In genomic region chr3:43691120-43692002, GRCh38 we compare ENCODE assay signal across 8 cellular contexts. TPM values are rescaled to one million over a fixed set of nuclear protein-coding genes. Genes with fewer than 3 reads are reported as not detected.
DNase-seq lines count a peak whose midpoint lies in the region; ATAC-seq and TF ChIP-seq lines count a peak whose summit lies in the region.

No MANE protein-coding gene starts in this region.

- TF ChIP-seq POLR2A in right lobe of liver (IDR thresholded peaks at IDR 0.05): peak; percentile 2

- H3K27me3 ChIP-seq in right lobe of liver: no peaks in the 10 kb centered on the region

- H3K4me3 ChIP-seq in GM12875 (ENCODE audit: low read depth, low read length) (peak overlapping the region; percentile 94), right lobe of liver (peak overlapping the region; percentile 77 to 89 (median 85))

- H3K36me3 ChIP-seq in right lobe of liver: no peaks in the 10 kb centered on the region

- TF ChIP-seq CTCF in GM12875 (IDR thresholded peaks at IDR 0.05; ENCODE audit: borderline replicate concordance, insufficient read depth, low read depth, low read length) (no peak), right lobe of liver (IDR thresholded peaks at IDR 0.05) (no peak), GM13977 (IDR thresholded peaks at IDR 0.05; ENCODE audit: extremely low read depth, insufficient read depth, missing control alignments) (no peak)

- intact Hi-C loops in right lobe of liver (cut with DNase I): no loop called here

- H3K27ac ChIP-seq in right lobe of liver: peak overlapping the region; percentile 90 to 96 (median 92)

- no peaks in the 10 kb centered on the region for H3K9me3 ChIP-seq in right lobe of liver

- in situ Hi-C loops in GM13977 (cut with MboI; ENCODE audit: low pct_unique_long_range_greater_than_20kb, low sequenced_read_pairs, unreplicated experiment): no loop called here

- peak; percentile 53 to 68 (median 60) for ATAC-seq in right lobe of liver

- 1% methylated on average over 15 of the region's 72 CpGs for WGBS in right lobe of liver (ENCODE audit: insufficient coverage, low coverage, low lambda C conversion rate, missing lambda C conversion rate)

- H3K4me1 ChIP-seq in right lobe of liver: peaks cover 0 to 43% (median 9%) of the 10 kb centered on the region in 4 donors

- DNase-seq in HEK293T (ENCODE audit: extremely low spot score) (peak; percentile 57), NCI-H1092 treated with DMSO at 0.1 percent for 48 hours (lab: John Stamatoyannopoulos, UW) (peak; percentile 10), dermis blood vessel endothelial cell (peak; percentile 19), right lobe of liver (peak; percentile 83 to 86 (median 83)), GM13977 (ENCODE audit: low spot score) (no peak)
- peak; percentile 3 to 37 for DNase-seq in activated CD4-positive, alpha-beta T cell treated with anti-CD3 and anti-CD28 coated beads for 24 hours (ENCODE audit: low read depth in 2 of 2)
- DNase-seq in stimulated activated CD4-positive, alpha-beta T cell treated with anti-CD3 and anti-CD28 coated beads, Interleukin-4, amount 100 ng/mL, for 48 hours (ENCODE audit: low read depth in 2 of 2): peak; percentile 26 to 32

- CTCF ChIA-PET in HEK293T (lab: Yijun Ruan, JAX): no interaction called here

- POLR2A ChIA-PET in HEK293T (lab: Yijun Ruan, JAX): interaction anchor here (1.0 to 1.8 kb wide), 2 partner anchors 16 to 70 kb away, joined by 4 to 5 read pairs; partner anchors contain the start of gene ANO10

TF ChIP-seq in HEK293T, 16 proteins besides CTCF, POLR2A, EP300 and RAD21:
- TF ChIP-seq SUZ12 (IDR thresholded peaks at IDR 0.05): no peak
- TF ChIP-seq L3MBTL2 (conservative IDR thresholded peaks at IDR 0.05): peak; percentile 53; the same call in 1 of the 2 replicates
- TF ChIP-seq BHLHE40 (IDR thresholded peaks at IDR 0.05; ENCODE audit: borderline replicate concordance): no peak
- no peak for TF ChIP-seq ZNF384 (IDR thresholded peaks at IDR 0.05)
- TF ChIP-seq TARDBP (IDR thresholded peaks at IDR 0.05): no peak
- 0 out of 2 replicates have a peak, but pooled peaks have one; percentile 21 for TF ChIP-seq ARNT (IDR thresholded peaks at IDR 0.05)

RNA-seq across cellular contexts. Expression of gene ABHD5, which starts 0.6 kb away (rescaled TPM):
- total RNA-seq in dermis blood vessel endothelial cell (26.5 and 28.9 TPM in 2 replicates), right lobe of liver (10 to 100 TPM; 10.8 to 23.0 (median 14.6) TPM)
